In the genomic region with DNA sequence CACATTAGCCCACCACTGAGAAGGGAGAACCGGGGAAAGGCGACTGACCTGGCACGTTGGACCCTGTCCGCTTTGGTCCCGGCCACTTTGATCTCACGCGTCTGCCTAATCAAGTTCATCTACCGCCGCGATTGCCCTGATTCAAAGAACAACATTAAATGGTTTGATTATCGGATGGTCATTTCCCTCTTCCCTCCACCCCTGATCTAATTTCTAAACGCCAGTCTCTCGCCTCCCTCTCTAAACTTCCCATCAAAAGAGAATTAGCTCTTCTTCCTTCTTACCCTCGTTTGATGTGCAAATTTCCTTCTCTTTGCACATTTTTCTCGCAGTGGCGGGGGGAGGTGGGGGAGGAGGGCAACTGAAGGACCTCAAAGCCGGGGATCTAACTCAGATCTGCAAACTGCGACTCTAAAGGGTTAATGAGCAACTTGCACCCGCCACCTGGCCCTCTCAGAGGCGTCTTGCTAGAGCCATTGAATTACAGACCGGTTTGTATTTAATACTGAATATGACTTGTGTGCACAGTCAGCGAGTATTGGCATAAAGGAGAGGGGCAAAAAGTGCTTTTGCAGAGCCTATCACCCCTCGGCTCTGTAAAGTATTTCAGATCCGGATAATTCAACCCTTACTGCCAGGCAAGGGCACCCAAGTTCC, we compare ENCODE assay signal across 9 cellular contexts. TPM values are rescaled to one million over a fixed set of nuclear protein-coding genes. Genes with fewer than 3 reads are reported as not detected.
DNase-seq lines count a peak whose midpoint lies in the region; ATAC-seq and TF ChIP-seq lines count a peak whose summit lies in the region.
"Had no signal": no experiment of that assay in that cellular context is flagged by ENCODE, and none has a peak within 500 bp of the region (broad histone marks: within the 10 kb centered on the region; RNA-seq: fewer than 3 reads in every experiment).

No MANE protein-coding gene starts in this region.

- ATAC-seq in GM21528 (IDR thresholded peaks at IDR 0.05; ENCODE audit: low FRiP score, unreplicated experiment) (no peak), HG02763 (IDR thresholded peaks at IDR 0.05; ENCODE audit: unreplicated experiment) (no peak)

- H3K9me3 Mint-ChIP-seq in IgD-negative memory B cell = no peaks in the 10 kb centered on the region

- H3K27me3 Mint-ChIP-seq in IgD-negative memory B cell = peaks cover 52% of the 10 kb centered on the region

- no peaks in the 10 kb centered on the region for H3K36me3 Mint-ChIP-seq in IgD-negative memory B cell

- H3K4me1 Mint-ChIP-seq in IgD-negative memory B cell = peaks cover 4 to 10% (median 9%) of the 10 kb centered on the region in 3 donors

- H3K4me3 Mint-ChIP-seq in IgD-negative memory B cell = peak overlapping the region; percentile 44 to 93 (median 61)

- no peak for TF ChIP-seq CTCF in epithelial cell of esophagus (IDR thresholded peaks at IDR 0.05; ENCODE audit: insufficient read depth, low read depth, low read length, missing control alignments)

- H3K27ac Mint-ChIP-seq in IgD-negative memory B cell = no peak overlapping the region

- DNase-seq in AG08395 (ENCODE audit: low spot score) = peak; percentile 2
- DNase-seq in epithelial cell of esophagus (ENCODE audit: low read depth) = no peak
- DNase-seq in myocyte (ENCODE audit: low read depth) = peak; percentile 15
- DNase-seq in NCI-H1930 (lab: John Stamatoyannopoulos, UW) = no peak
- no peak for DNase-seq in stimulated activated CD4-positive, alpha-beta T cell treated with anti-CD3 and anti-CD28 coated beads, Interleukin-4, amount 100 ng/mL, for 24 hours
- DNase-seq: NCI-H146 had no signal

- H3K4me3 ChIP-seq in epithelial cell of esophagus (ENCODE audit: low read length) = peak overlapping the region; percentile 72

RNA-seq across cellular contexts. Expression of gene DKK1, which starts 0.6 kb away (rescaled TPM):
- polyA plus RNA-seq in IgD-negative memory B cell = not detected
- 4.9 and 13.5 TPM in 2 replicates for total RNA-seq in myocyte
- 3.1 TPM for polyA plus RNA-seq in myocyte (2012)

Comparison
In these comparisons a context has a peak if more than half of its experiments do, and no peak if none do; other contexts are left out.
1. DNase-seq: peak in AG08395 (single experiment) and myocyte (single experiment); none in epithelial cell of esophagus (single experiment), NCI-H1930 (0 of 2) and stimulated activated CD4-positive, alpha-beta T cell treated with anti-CD3 and anti-CD28 coated beads, Interleukin-4, amount 100 ng/mL, for 24 hours (single experiment).